18 cellular contexts compared by ENCODE assay signal in the genomic region with DNA sequence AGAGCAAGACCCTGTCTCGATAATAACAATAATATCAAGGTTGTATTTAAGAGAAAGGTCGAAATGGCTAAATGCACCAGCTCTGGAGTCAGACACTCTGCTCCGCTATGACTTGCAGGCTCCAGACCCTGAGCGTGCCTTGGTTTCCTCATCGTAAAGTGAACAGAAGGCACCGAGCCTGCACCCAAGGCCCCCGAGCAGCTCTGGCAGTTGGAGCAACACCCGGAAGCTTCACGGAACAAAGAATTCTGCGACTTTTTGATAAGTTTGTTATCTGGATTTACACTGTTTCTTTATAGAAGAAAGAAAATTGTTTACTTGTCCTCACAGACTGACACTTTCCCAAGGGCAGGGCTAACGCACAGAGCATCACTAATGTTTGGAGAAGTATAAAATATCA. TPM values are rescaled to one million over a fixed set of nuclear protein-coding genes. Genes with fewer than 3 reads are reported as not detected.
"Had no signal": no experiment of that assay in that cellular context is flagged by ENCODE, and none has a peak within 500 bp of the region (broad histone marks: within the 10 kb centered on the region; RNA-seq: fewer than 3 reads in every experiment).

No MANE protein-coding gene starts in this region.

- H3K27me3 ChIP-seq: foreskin keratinocyte, right atrium auricular region, vagina had no signal

- H3K9me3 Mint-ChIP-seq: dendritic cell treated with granulocyte-macrophage colony-stimulating factor and Interleukin-4, amounts not matched to agents 40 ng/mL and 50 ng/mL, for 4 days; naive thymus-derived CD8-positive, alpha-beta T cell had no signal

- H3K4me2 ChIP-seq: smooth muscle cell had no signal

- H3K4me3 ChIP-seq: mucosa of descending colon, right atrium auricular region, smooth muscle cell, suprapubic skin, tibial artery, upper lobe of left lung, vagina had no signal

- H3K9me3 ChIP-seq: mucosa of descending colon, neutrophil, right atrium auricular region, suprapubic skin, tibial artery, upper lobe of left lung, vagina had no signal

- H3K36me3 ChIP-seq: neutrophil, right atrium auricular region had no signal

- ATAC-seq: foreskin keratinocyte; left colon; mucosa of descending colon; naive thymus-derived CD8-positive, alpha-beta T cell had no signal

- DNase-seq: foreskin keratinocyte; hippocampal formation; mammary epithelial cell; mucosa of descending colon; naive thymus-derived CD8-positive, alpha-beta T cell; stimulated activated CD4-positive, alpha-beta T cell treated with anti-CD3 and anti-CD28 coated beads, Interleukin-2, amount 100 ng/mL, for 48 hours; stimulated activated naive CD4-positive, alpha-beta T cell treated with Interleukin-2 at 50 U/mL for 16 hours; upper lobe of left lung had no signal

- H3K27ac ChIP-seq: foreskin keratinocyte, neutrophil, right atrium auricular region, suprapubic skin, tibial artery, upper lobe of left lung, vagina had no signal

- FAIRE-seq: colon, endothelial cell of umbilical vein had no signal

- H3K4me3 Mint-ChIP-seq: dendritic cell treated with granulocyte-macrophage colony-stimulating factor and Interleukin-4, amounts not matched to agents 40 ng/mL and 50 ng/mL, for 4 days; naive thymus-derived CD8-positive, alpha-beta T cell had no signal

- H3K4me1 ChIP-seq: foreskin keratinocyte had no signal

- H3K27ac Mint-ChIP-seq: dendritic cell treated with granulocyte-macrophage colony-stimulating factor and Interleukin-4, amounts not matched to agents 40 ng/mL and 50 ng/mL, for 4 days; naive thymus-derived CD8-positive, alpha-beta T cell had no signal

RNA-seq across cellular contexts. Expression of a gene that starts 4.4 kb away (rescaled TPM):
- total RNA-seq: endothelial cell of umbilical vein; naive thymus-derived CD8-positive, alpha-beta T cell had no signal
- polyA plus RNA-seq: endothelial cell of umbilical vein; naive thymus-derived CD8-positive, alpha-beta T cell had no signal
